22 cellular contexts compared by ENCODE assay signal in the genomic region with DNA sequence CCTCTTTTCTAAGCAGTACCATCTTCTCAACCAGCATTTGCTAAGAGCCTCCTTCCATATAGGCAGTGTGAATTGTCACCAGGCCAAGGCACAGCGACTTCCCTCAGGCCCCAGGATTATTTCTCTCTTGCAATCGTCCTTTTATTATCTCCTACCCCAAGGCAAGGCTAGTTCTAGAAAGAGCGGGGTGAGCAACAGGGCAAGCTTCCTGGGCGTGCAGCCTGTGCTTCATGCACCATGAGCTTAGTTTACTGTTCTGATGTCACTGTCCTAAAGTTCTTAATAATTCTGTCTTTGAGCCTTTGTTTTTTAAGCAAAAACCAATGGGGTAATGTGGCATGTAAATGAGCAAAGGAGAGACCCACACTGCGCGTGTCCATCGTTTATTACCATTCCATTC. TPM values are rescaled to one million over a fixed set of nuclear protein-coding genes. Genes with fewer than 3 reads are reported as not detected.
DNase-seq lines count a peak whose midpoint lies in the region; ATAC-seq, FAIRE-seq and TF ChIP-seq lines count a peak whose summit lies in the region.
"Had no signal": no experiment of that assay in that cellular context is flagged by ENCODE, and none has a peak within 500 bp of the region (broad histone marks: within the 10 kb centered on the region; RNA-seq: fewer than 3 reads in every experiment).

No MANE protein-coding gene starts in this region.

- no peaks in the 10 kb centered on the region for H3K27me3 Mint-ChIP-seq in progenitor cell of endocrine pancreas
- no peaks in the 10 kb centered on the region for H3K27me3 Mint-ChIP-seq in type B pancreatic cell
- H3K27me3 Mint-ChIP-seq: CD4-positive, CD25-positive, alpha-beta regulatory T cell had no signal

- intact Hi-C loops in K562 (cut with micrococcal nuclease), result no loop called here

- CTCF ChIA-PET in K562 (lab: Yijun Ruan, JAX; ENCODE audit: low intra/inter-chr PET ratio), result no interaction called here

- H3K36me3 Mint-ChIP-seq in progenitor cell of endocrine pancreas (ENCODE audit: insufficient read depth) (no peaks in the 10 kb centered on the region), type B pancreatic cell (no peaks in the 10 kb centered on the region)
- H3K36me3 Mint-ChIP-seq: CD4-positive, CD25-positive, alpha-beta regulatory T cell had no signal

- H4K20me1 ChIP-seq in OCI-LY3 (ENCODE audit: insufficient read depth, low read length) (no peaks in the 10 kb centered on the region), K562 (replicated peaks; ENCODE audit: control insufficient read depth, insufficient read depth, low read length) (no peaks in the 10 kb centered on the region)

- in situ Hi-C loops in K562 (cut with MboI), result no loop called here

- H3K9me3 ChIP-seq in OCI-LY3 (ENCODE audit: insufficient read depth, low read length) (no peaks in the 10 kb centered on the region), K562 (replicated peaks; ENCODE audit: control insufficient read depth, insufficient read depth, low read depth, low read length) (no peaks in the 10 kb centered on the region), mesodermal cell (ENCODE audit: control insufficient read depth, low read length) (no peaks in the 10 kb centered on the region)

- H3K27ac ChIP-seq in OCI-LY3 (ENCODE audit: low read length) (no peak overlapping the region), K562 (ENCODE audit: extremely low read depth, low read depth, low read length) (no peak overlapping the region), mesodermal cell (ENCODE audit: low read depth, low read length, severe bottlenecking) (peak overlapping the region; percentile 16)
- H3K27ac ChIP-seq: KMS-11 had no signal

- no peaks in the 10 kb centered on the region for H3K9me1 ChIP-seq in K562 (ENCODE audit: control insufficient read depth, insufficient read depth, low read length)

- H3K36me3 ChIP-seq in OCI-LY3 (replicated peaks; ENCODE audit: low read depth, low read length), result no peaks in the 10 kb centered on the region
- no peaks in the 10 kb centered on the region for H3K36me3 ChIP-seq in K562 (ENCODE audit: control insufficient read depth, insufficient read depth, low read length)
- no peaks in the 10 kb centered on the region for H3K36me3 ChIP-seq in mesodermal cell (ENCODE audit: control insufficient read depth, insufficient read depth, low read length)

- no peak overlapping the region for H3K4me3 ChIP-seq in OCI-LY3 (ENCODE audit: low read length)
- no peak overlapping the region for H3K4me3 ChIP-seq in K562
- H3K4me3 ChIP-seq in mesodermal cell (ENCODE audit: extremely low read depth, insufficient read depth, low read length, poor library complexity, severe bottlenecking), result no peak overlapping the region

- H3K4me1 Mint-ChIP-seq in progenitor cell of endocrine pancreas (ENCODE audit: low read depth) (peaks cover 52% of the 10 kb centered on the region), type B pancreatic cell (ENCODE audit: unreplicated experiment) (peaks cover 54% of the 10 kb centered on the region)
- H3K4me1 Mint-ChIP-seq: CD4-positive, CD25-positive, alpha-beta regulatory T cell had no signal

- POLR2A ChIA-PET in K562 (lab: Yijun Ruan, JAX), result no interaction called here

- no peak for FAIRE-seq in K562 (lab: Jason Lieb, UNC)
- FAIRE-seq: GM19239 had no signal

- H3K9ac ChIP-seq in OCI-LY3 (ENCODE audit: low read length), result no peak overlapping the region
- H3K9ac ChIP-seq in K562 (ENCODE audit: insufficient read depth in 1 of 2, low read depth in 2 of 2, low read length in 2 of 2), result no peak overlapping the region
- H3K9ac ChIP-seq: KMS-11 had no signal

- no peak for TF ChIP-seq POLR2A in K562 (conservative IDR thresholded peaks at IDR 0.05)

- TF ChIP-seq CTCF in OCI-LY3 (IDR thresholded peaks at IDR 0.05; ENCODE audit: low read depth, low read length), result no peak
- no peak for TF ChIP-seq CTCF in K562 (IDR thresholded peaks at IDR 0.05 in 2 of 3, conservative IDR thresholded peaks at IDR 0.05 in 1 of 3; ENCODE audit: insufficient read depth in 2 of 3, low read depth in 1 of 3, low read length in 3 of 3)
- no peak for TF ChIP-seq CTCF in progenitor cell of endocrine pancreas (IDR thresholded peaks at IDR 0.05; ENCODE audit: unreplicated experiment)
- no peak for TF ChIP-seq CTCF in type B pancreatic cell (conservative IDR thresholded peaks at IDR 0.05)

- H3K4me3 Mint-ChIP-seq in progenitor cell of endocrine pancreas (ENCODE audit: low read depth), result no peak overlapping the region
- H3K4me3 Mint-ChIP-seq in type B pancreatic cell, result no peak overlapping the region
- H3K4me3 Mint-ChIP-seq: CD4-positive, CD25-positive, alpha-beta regulatory T cell had no signal

- TF ChIP-seq EP300 in K562 (IDR thresholded peaks at IDR 0.05; ENCODE audit: low read length), result no peak

- no peaks in the 10 kb centered on the region; the same call in 1 of the 2 replicates for H3K27me3 ChIP-seq in OCI-LY3 (ENCODE audit: low read depth, low read length)
- no peaks in the 10 kb centered on the region; a peak in 1 of 5 replicates for H3K27me3 ChIP-seq in K562 (ENCODE audit: control insufficient read depth in 2 of 2, insufficient read depth in 2 of 2, low read length in 2 of 2)

- DNase-seq in K562 (ENCODE audit: extremely low read depth in 1 of 4, low spot score in 3 of 4) (no peak), progenitor cell of endocrine pancreas (ENCODE audit: low spot score, unreplicated experiment) (no peak), type B pancreatic cell (ENCODE audit: extremely low spot score, unreplicated experiment) (no peak), NCI-H1417 (lab: John Stamatoyannopoulos, UW) (no peak), NCI-H2196 treated with DMSO at 0.1 percent for 48 hours (lab: John Stamatoyannopoulos, UW; ENCODE audit: unreplicated experiment) (no peak)
- DNase-seq: CD4-positive, CD25-positive, alpha-beta regulatory T cell; EL; GOT3; MV-4-11; NCI-H1694 treated with DMSO at 0.1 percent for 48 hours; NCI-H2081 treated with DMSO at 0.1 percent for 48 hours; NCI-H2171 treated with DMSO at 0.1 percent for 48 hours; NCI-H446; NCI-H526; PC-3; RPMI8226; SHP77 had no signal

- no peaks in the 10 kb centered on the region for H3K79me2 ChIP-seq in OCI-LY3 (ENCODE audit: low read length)
- no peaks in the 10 kb centered on the region for H3K79me2 ChIP-seq in K562 (ENCODE audit: control insufficient read depth, insufficient read depth, low read length)

- H3K4me2 ChIP-seq in OCI-LY3 (ENCODE audit: low read length), result peak overlapping the region; percentile 10
- H3K4me2 ChIP-seq in K562 (ENCODE audit: insufficient read depth, low read length), result no peak overlapping the region
- H3K4me2 ChIP-seq: KMS-11 had no signal

- TF ChIP-seq RAD21 in K562 (CRISPR knock-in tag; conservative IDR thresholded peaks at IDR 0.05 in 1 of 2, IDR thresholded peaks at IDR 0.05 in 1 of 2), result no peak

- H2AFZ ChIP-seq in OCI-LY3 (ENCODE audit: low read depth, low read length), result no peak overlapping the region
- peak overlapping the region; percentile 62 for H2AFZ ChIP-seq in K562 (ENCODE audit: low read depth, low read length)

- peaks cover 50% of the 10 kb centered on the region for H3K4me1 ChIP-seq in OCI-LY3 (ENCODE audit: low read length)
- H3K4me1 ChIP-seq in K562 (replicated peaks in 1 of 2; ENCODE audit: control insufficient read depth in 2 of 2, insufficient read depth in 2 of 2, low read length in 2 of 2), result peaks cover 0 to 7% of the 10 kb centered on the region in 2 experiments; a peak in 2 of 5 replicates
- peaks cover 25% of the 10 kb centered on the region for H3K4me1 ChIP-seq in mesodermal cell (ENCODE audit: control insufficient read depth, insufficient read depth, low read length, poor library complexity, severe bottlenecking)

- 23% methylated on average over 7 of the region's 7 CpGs for WGBS in K562 (ENCODE audit: insufficient coverage, low coverage, missing lambda C conversion rate)
- WGBS in mesodermal cell (ENCODE audit: insufficient coverage in 2 of 2), 2 experiments, result 90 to 96% methylated on average over 4 of the region's 7 CpGs

- H3K9me3 Mint-ChIP-seq in progenitor cell of endocrine pancreas (ENCODE audit: low read depth) (no peaks in the 10 kb centered on the region), type B pancreatic cell (no peaks in the 10 kb centered on the region)

- H3K27ac Mint-ChIP-seq in progenitor cell of endocrine pancreas (peak overlapping the region; percentile 18), type B pancreatic cell (no peak overlapping the region)
- H3K27ac Mint-ChIP-seq: CD4-positive, CD25-positive, alpha-beta regulatory T cell had no signal

- ATAC-seq in K562, result no peak
- ATAC-seq: HCT116, PC-3 had no signal

- no TSS peak for BruUV-seq in K562 (replicated peaks; lab: Mats Ljungman, UMichigan)

TF ChIP-seq in K562, 482 proteins besides CTCF, POLR2A, EP300 and RAD21:
- no peak for TF ChIP-seq PHB (CRISPR knock-in tag; IDR thresholded peaks at IDR 0.05)
- peak; percentile 61; the same call in 1 of the 2 replicates for TF ChIP-seq ZNF324 (CRISPR knock-in tag; IDR thresholded peaks at IDR 0.05)
TF ChIP-seq in K562: peak in this region for 1.

RNA-seq across cellular contexts. Expression of gene DUSP6, which starts 27.9 kb away (rescaled TPM):
- total RNA-seq in K562 (2011; cell fraction: chromatin; rRNA removed; ENCODE audit: low replicate concordance), result 0.19 and 0.26 TPM in 2 replicates
- not detected in 2 replicates for total RNA-seq in K562 (2011; cell fraction: nucleolus; rRNA removed)
- 0.23 TPM in 1 of 2 replicates, not detected in the other for total RNA-seq in K562 (2011; cell fraction: nucleoplasm; rRNA removed)
- total RNA-seq in K562 (2014; rRNA removed), result 0.12 TPM in 1 of 2 replicates, not detected in the other
- 0.06 TPM in 1 of 2 replicates, not detected in the other for total RNA-seq in K562 (2014; rRNA removed; fragmentation: Illumina TruSeq; extraction: Trizol)
- total RNA-seq in K562 (2015; rRNA removed; fragmentation: Illumina TruSeq; extraction: Trizol), result 0.08 and 0.14 TPM in 2 replicates
- total RNA-seq in K562 (2021), result 0.47 and 0.60 TPM in 2 replicates
- polyA plus RNA-seq in K562 (2011; rRNA removed), result 0.08 and 0.20 TPM in 2 replicates
- 0.06 and 0.24 TPM in 2 replicates for polyA plus RNA-seq in K562 (2011; cell fraction: cytosol; rRNA removed)
- 0.57 and 0.65 TPM in 2 replicates for polyA plus RNA-seq in K562 (2011; cell fraction: nucleus; rRNA removed)
- polyA plus RNA-seq in K562 (2012), result 0.07 and 0.14 TPM in 2 replicates
- 0.12 and 0.40 TPM in 2 replicates for polyA plus RNA-seq in K562 (2014; fragmentation: Illumina TruSeq; extraction: Trizol)
- polyA plus RNA-seq in K562 (2014; fragmentation: Nextera tagmentation; extraction: Ambion mirVana), result under 1 TPM; 0.04 TPM
- polyA plus RNA-seq in K562 (2014; rRNA removed), result 0.03 and 0.04 TPM in 2 replicates
- polyA minus RNA-seq in K562 (2011; rRNA and poly(A)+ RNA removed), result 0.18 TPM in 1 of 2 replicates, not detected in the other
- not detected in 2 replicates for polyA minus RNA-seq in K562 (2011; cell fraction: cytosol; rRNA and poly(A)+ RNA removed)
- 0.13 and 0.44 TPM in 2 replicates for polyA minus RNA-seq in K562 (2011; cell fraction: nucleus; rRNA and poly(A)+ RNA removed)
- 378 TPM for polyA plus RNA-seq in mesodermal cell (2013, experiment 1 of 2)
- 304 TPM for polyA plus RNA-seq in mesodermal cell (2013, experiment 2 of 2)
- 80.1 and 85.8 TPM in 2 replicates for total RNA-seq in progenitor cell of endocrine pancreas
- 43.0 TPM in 2 replicates for total RNA-seq in type B pancreatic cell (ENCODE audit: low replicate concordance)

Comparison
In these comparisons a context has a peak if more than half of its experiments do, and no peak if none do; other contexts are left out.
1. RNA of gene DUSP6, which starts 27.9 kb away (total RNA-seq): 80.1 to 85.8 TPM in progenitor cell of endocrine pancreas and 43.0 TPM in type B pancreatic cell; 0.06 to 0.60 TPM in K562; every median in the first group is over 10 times any median in the second.